Comparison of ENCODE assay signal across 9 cellular contexts in the genomic region with DNA sequence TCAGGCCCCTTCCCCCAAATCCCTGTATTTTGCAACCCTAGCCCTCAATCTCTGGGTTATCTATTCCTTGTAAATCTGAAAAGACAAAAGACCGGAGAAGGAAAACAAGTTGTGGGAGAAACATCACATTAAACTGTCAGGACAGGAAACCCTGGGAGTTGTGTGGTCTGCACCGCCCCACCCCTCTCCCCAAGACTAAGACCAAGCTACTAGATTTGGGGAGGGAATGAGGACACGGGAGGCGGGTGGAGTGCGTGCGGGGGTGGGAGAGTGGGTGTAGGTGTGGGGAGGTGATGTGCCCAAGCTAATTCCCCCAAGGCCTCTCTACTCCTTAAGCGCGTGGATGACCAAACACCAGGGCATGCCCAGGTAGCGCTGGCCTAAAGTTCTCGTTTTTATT. TPM values are rescaled to one million over a fixed set of nuclear protein-coding genes. Genes with fewer than 3 reads are reported as not detected.
DNase-seq lines count a peak whose midpoint lies in the region; FAIRE-seq and TF ChIP-seq lines count a peak whose summit lies in the region.
"Had no signal": no experiment of that assay in that cellular context is flagged by ENCODE, and none has a peak within 500 bp of the region (broad histone marks: within the 10 kb centered on the region; RNA-seq: fewer than 3 reads in every experiment).

No MANE protein-coding gene starts in this region.

- H3K27ac Mint-ChIP-seq in IgD-negative memory B cell = no peak overlapping the region
- peak overlapping the region; percentile 64 for H3K27ac Mint-ChIP-seq in nephron progenitor cell

- TF ChIP-seq CTCF in AG04449 (IDR thresholded peaks at IDR 0.05; ENCODE audit: insufficient read depth, low read length, missing control alignments) (no peak), endothelial cell of umbilical vein (IDR thresholded peaks at IDR 0.05; ENCODE audit: extremely low read depth in 1 of 2, insufficient read depth in 1 of 2, low read depth in 1 of 2, low read length in 2 of 2) (no peak), nephron progenitor cell (IDR thresholded peaks at IDR 0.05) (no peak), MM.1S (IDR thresholded peaks at IDR 0.05; ENCODE audit: low read length) (no peak)

- H3K79me2 ChIP-seq in endothelial cell of umbilical vein (ENCODE audit: control insufficient read depth, insufficient read depth, low read length) = peaks cover 18% of the 10 kb centered on the region
- no peaks in the 10 kb centered on the region for H3K79me2 ChIP-seq in MM.1S (ENCODE audit: low read length)

- dilution Hi-C loops in endothelial cell of umbilical vein (cut with MboI; ENCODE audit: extremely low pct_ligation_motif_present, low sequenced_read_pairs) = no loop called here

- H3K4me3 Mint-ChIP-seq in IgD-negative memory B cell = peak overlapping the region in 3 of 4 donors; percentile 38 to 84 (median 47)
- H3K4me3 Mint-ChIP-seq in nephron progenitor cell = peak overlapping the region; percentile 84

- POLR2A ChIA-PET in AG04449 (lab: Yijun Ruan, JAX) = interaction anchor here (0.7 to 3.0 kb wide), 4 partner anchors 114 to 128 kb away, joined by 4 to 11 read pairs (median 8); no protein-coding TSS in a partner anchor
- POLR2A ChIA-PET in endothelial cell of umbilical vein (lab: Charles Lee) = interaction anchor here (0.9 to 2.0 kb wide), 3 partner anchors 9 to 29 kb away, joined by 3 to 5 read pairs (median 5); no protein-coding TSS in a partner anchor

- no TSS peak for BruUV-seq in endothelial cell of umbilical vein (replicated peaks; lab: Mats Ljungman, UMichigan)

- intact Hi-C loops in endothelial cell of umbilical vein (cut with micrococcal nuclease) = loop anchor here (1.0 kb wide), 1 partner anchor 183 kb away; no protein-coding TSS in a partner anchor

- H3K4me3 ChIP-seq in AG04449 (ENCODE audit: low read depth, low read length) = peak overlapping the region; percentile 83
- peak overlapping the region; percentile 62 to 69 (median 68) for H3K4me3 ChIP-seq in endothelial cell of umbilical vein (replicated peaks in 1 of 3; ENCODE audit: insufficient read depth in 1 of 3, low read depth in 1 of 3, low read length in 3 of 3)
- no peak overlapping the region for H3K4me3 ChIP-seq in MM.1S (ENCODE audit: low read length)

- peaks cover 52% of the 10 kb centered on the region for H3K4me1 ChIP-seq in endothelial cell of umbilical vein (ENCODE audit: control insufficient read depth, extremely low read depth, insufficient read depth, low read length)
- peaks cover 4% of the 10 kb centered on the region; the same call in 1 of the 2 replicates for H3K4me1 ChIP-seq in MM.1S (ENCODE audit: low read length)

- no peaks in the 10 kb centered on the region for H3K36me3 Mint-ChIP-seq in IgD-negative memory B cell
- H3K36me3 Mint-ChIP-seq in nephron progenitor cell (ENCODE audit: low read depth) = no peaks in the 10 kb centered on the region

- no peaks in the 10 kb centered on the region for H3K9me1 ChIP-seq in endothelial cell of umbilical vein (replicated peaks; ENCODE audit: control insufficient read depth, extremely low read depth, insufficient read depth, low read length)

- H3K27ac ChIP-seq in endothelial cell of umbilical vein (ENCODE audit: insufficient read depth, low read depth, low read length) (peak overlapping the region; percentile 69), MM.1S (ENCODE audit: low read length) (no peak overlapping the region)

- H4K20me1 ChIP-seq in endothelial cell of umbilical vein (replicated peaks; ENCODE audit: control insufficient read depth, extremely low read depth, insufficient read depth, low read length) (no peaks in the 10 kb centered on the region), MM.1S (ENCODE audit: insufficient read depth, low read length) (no peaks in the 10 kb centered on the region)

- H3K9me2 ChIP-seq in MM.1S (replicated peaks; ENCODE audit: insufficient read depth, low read length) = no peaks in the 10 kb centered on the region

- H3K9me3 ChIP-seq in endothelial cell of umbilical vein (replicated peaks; ENCODE audit: control insufficient read depth, insufficient read depth, low read length) (no peaks in the 10 kb centered on the region), MM.1S (replicated peaks; ENCODE audit: insufficient read depth, low read length) (no peaks in the 10 kb centered on the region)

- DNase-seq in AG04449 (ENCODE audit: low read depth, low spot score) (no peak), endothelial cell of umbilical vein (ENCODE audit: low read depth, low spot score) (peak; percentile 54), nephron progenitor cell (peak; percentile 16), MM.1S (no peak), COR-L47 (lab: John Stamatoyannopoulos, UW) (no peak), NCI-H345 treated with DMSO at 0.1 percent for 48 hours (lab: John Stamatoyannopoulos, UW; ENCODE audit: unreplicated experiment) (no peak)
- no peak for DNase-seq in stimulated activated CD4-positive, alpha-beta T cell treated with anti-CD3 and anti-CD28 coated beads, Interleukin-4, amount 100 ng/mL, for 4 hours

- H3F3A ChIP-seq in MM.1S (ENCODE audit: insufficient read depth, low read length) = no peaks in the 10 kb centered on the region

- H3K4me2 ChIP-seq in endothelial cell of umbilical vein (ENCODE audit: insufficient read depth, low read length) (peak overlapping the region; percentile 92), MM.1S (ENCODE audit: low read depth, low read length) (no peak overlapping the region)

- no peaks in the 10 kb centered on the region for H3K36me3 ChIP-seq in endothelial cell of umbilical vein (ENCODE audit: control insufficient read depth in 2 of 2, extremely low read depth in 1 of 2, insufficient read depth in 2 of 2, low read length in 2 of 2)
- H3K36me3 ChIP-seq in MM.1S (replicated peaks; ENCODE audit: insufficient read depth, low read length) = no peaks in the 10 kb centered on the region

- H2AFZ ChIP-seq in endothelial cell of umbilical vein (ENCODE audit: low read depth, low read length) (no peak overlapping the region), MM.1S (ENCODE audit: low read length) (no peak overlapping the region)

- no peak for TF ChIP-seq POLR2A in endothelial cell of umbilical vein (IDR thresholded peaks at IDR 0.05; ENCODE audit: low read depth, low read length)

- FAIRE-seq in endothelial cell of umbilical vein (lab: Jason Lieb, UNC) = no peak

- H3K4me1 Mint-ChIP-seq in IgD-negative memory B cell = peaks cover 3 to 5% (median 4%) of the 10 kb centered on the region in 3 donors
- peaks cover 48% of the 10 kb centered on the region for H3K4me1 Mint-ChIP-seq in nephron progenitor cell

- CTCF ChIA-PET in AG04449 (lab: Yijun Ruan, JAX) (interaction anchor here (0.9 to 1.7 kb wide), 5 partner anchors 17 to 183 kb away, joined by 3 to 6 read pairs (median 4); no protein-coding TSS in a partner anchor), endothelial cell of umbilical vein (lab: Charles Lee) (interaction anchor here (0.7 to 3.0 kb wide), 9 partner anchors 9 to 533 kb away, joined by 3 to 22 read pairs (median 6); no protein-coding TSS in a partner anchor)

- H3K9me3 Mint-ChIP-seq in IgD-negative memory B cell (no peaks in the 10 kb centered on the region), nephron progenitor cell (no peaks in the 10 kb centered on the region)

- peaks cover 39% of the 10 kb centered on the region for H3K27me3 Mint-ChIP-seq in IgD-negative memory B cell
- peaks cover 31% of the 10 kb centered on the region for H3K27me3 Mint-ChIP-seq in nephron progenitor cell (ENCODE audit: low read depth, poor library complexity)

- peak overlapping the region; percentile 90 for H3K9ac ChIP-seq in endothelial cell of umbilical vein (replicated peaks; ENCODE audit: extremely low read depth, insufficient read depth, low read length)
- H3K9ac ChIP-seq in MM.1S (ENCODE audit: low read length) = no peak overlapping the region

- H3K27me3 ChIP-seq in endothelial cell of umbilical vein (ENCODE audit: control insufficient read depth in 2 of 2, insufficient read depth in 2 of 2, low read length in 2 of 2) (no peaks in the 10 kb centered on the region), MM.1S (replicated peaks; ENCODE audit: insufficient read depth, low read length) (no peaks in the 10 kb centered on the region)

TF ChIP-seq in endothelial cell of umbilical vein, 7 proteins besides CTCF, POLR2A, EP300 and RAD21:
- TF ChIP-seq EZH2 (IDR thresholded peaks at IDR 0.05; ENCODE audit: borderline replicate concordance, low read depth, low read length, severe bottlenecking) (no peak), MYC (IDR thresholded peaks at IDR 0.05; ENCODE audit: low read depth, low read length) (no peak), POLR2AphosphoS5 (IDR thresholded peaks at IDR 0.05; ENCODE audit: insufficient read depth, low read depth, low read length) (no peak), GATA2 (IDR thresholded peaks at IDR 0.05; ENCODE audit: insufficient read depth, insufficient read length, low read depth, low read length) (no peak), JUN (IDR thresholded peaks at IDR 0.05; ENCODE audit: borderline replicate concordance, insufficient read depth, insufficient read length, low read depth) (no peak), FOS (IDR thresholded peaks at IDR 0.05; ENCODE audit: borderline replicate concordance, insufficient read depth, low read length) (no peak)
- TF ChIP-seq, protein P1, sequence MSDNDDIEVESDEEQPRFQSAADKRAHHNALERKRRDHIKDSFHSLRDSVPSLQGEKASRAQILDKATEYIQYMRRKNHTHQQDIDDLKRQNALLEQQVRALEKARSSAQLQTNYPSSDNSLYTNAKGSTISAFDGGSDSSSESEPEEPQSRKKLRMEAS (IDR thresholded peaks at IDR 0.05; ENCODE audit: insufficient read depth, insufficient read length) = no peak
TF ChIP-seq in endothelial cell of umbilical vein: peak in this region for 0.

RNA-seq across cellular contexts. Expression of a gene that starts 1.3 kb away (rescaled TPM):
- polyA plus RNA-seq in IgD-negative memory B cell = not detected
- total RNA-seq in endothelial cell of umbilical vein = 76.3 and 79.7 TPM in 2 replicates
- 17.5 and 19.3 TPM in 2 replicates for polyA plus RNA-seq in endothelial cell of umbilical vein
- polyA plus RNA-seq in endothelial cell of umbilical vein (2011; cell fraction: cytosol; rRNA removed) = 23.1 and 29.1 TPM in 2 replicates
- 23.5 and 24.5 TPM in 2 replicates for polyA plus RNA-seq in endothelial cell of umbilical vein (2011; cell fraction: nucleus; rRNA removed)
- polyA plus RNA-seq in endothelial cell of umbilical vein (2012) = 28.1 and 35.3 TPM in 2 replicates
- 50.6 and 50.9 TPM in 2 replicates for polyA minus RNA-seq in endothelial cell of umbilical vein
- not detected for polyA minus RNA-seq in endothelial cell of umbilical vein (2011; cell fraction: cytosol; rRNA and poly(A)+ RNA removed)
- polyA minus RNA-seq in endothelial cell of umbilical vein (2011; cell fraction: nucleus; rRNA and poly(A)+ RNA removed) = 24.4 and 27.1 TPM in 2 replicates
- total RNA-seq: G401 had no signal

Comparison
In these comparisons a context has a peak if more than half of its experiments do, and no peak if none do; other contexts are left out.
1. DNase-seq: peak in endothelial cell of umbilical vein (single experiment) and nephron progenitor cell (single experiment); none in AG04449 (single experiment), MM.1S (single experiment), COR-L47 (single experiment), stimulated activated CD4-positive, alpha-beta T cell treated with anti-CD3 and anti-CD28 coated beads, Interleukin-4, amount 100 ng/mL, for 4 hours (0 of 2) and NCI-H345 treated with DMSO at 0.1 percent for 48 hours (single experiment).
2. RNA of a gene that starts 1.3 kb away (polyA plus RNA-seq): 17.5 to 35.3 TPM in endothelial cell of umbilical vein; not detected in IgD-negative memory B cell (single experiment); every median in the first group is over 10 times any median in the second.